7 cellular contexts compared by ENCODE assay signal in genomic region chr2:65473045-65473444, GRCh38.
"Had no signal": no experiment of that assay in that cellular context is flagged by ENCODE, and none has a peak within 500 bp of the region (broad histone marks: within the 10 kb centered on the region; RNA-seq: fewer than 3 reads in every experiment).

No MANE protein-coding gene starts in this region.

- H3K36me3 Mint-ChIP-seq: IgD-negative memory B cell had no signal

- DNase-seq: IMR-90, KBM-7, KG1 had no signal

- H3K27ac ChIP-seq: HL-60 had no signal

- H3K4me3 Mint-ChIP-seq: IgD-negative memory B cell had no signal

- FAIRE-seq: HepG2, HTR-8/SVneo had no signal

- ATAC-seq: HepG2 had no signal

- H3K4me1 Mint-ChIP-seq: IgD-negative memory B cell had no signal

- H3K27me3 Mint-ChIP-seq: IgD-negative memory B cell had no signal
